ENCODE assay signal across 25 cellular contexts in the genomic region with DNA sequence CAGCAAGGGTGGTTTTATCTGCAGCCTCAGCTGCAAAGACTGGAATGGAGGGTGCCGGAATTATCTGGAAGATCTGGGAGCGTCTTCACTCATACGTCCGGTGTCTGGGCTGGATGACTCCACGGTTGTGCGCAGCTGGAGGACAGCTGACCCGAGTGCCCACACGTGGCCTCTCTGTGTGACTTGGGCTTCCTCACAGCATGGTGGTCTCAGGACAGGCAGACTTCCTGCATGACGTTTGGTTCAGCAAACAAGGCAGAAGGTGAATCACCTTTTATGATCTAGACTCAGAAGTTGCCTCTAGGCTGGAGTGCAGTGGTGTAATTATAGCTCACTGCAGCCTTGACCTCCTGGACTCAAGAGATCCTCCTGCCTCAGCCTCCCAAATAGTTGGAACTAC. TPM values are rescaled to one million over a fixed set of nuclear protein-coding genes. Genes with fewer than 3 reads are reported as not detected.
"Had no signal": no experiment of that assay in that cellular context is flagged by ENCODE, and none has a peak within 500 bp of the region (broad histone marks: within the 10 kb centered on the region; RNA-seq: fewer than 3 reads in every experiment).

No MANE protein-coding gene starts in this region.

- H3K4me3 ChIP-seq: esophagus muscularis mucosa, heart right ventricle, left lung, ovary, skin epidermis, thyroid gland, upper lobe of left lung, vagina had no signal

- H3K27ac ChIP-seq: esophagus muscularis mucosa, foreskin keratinocyte, ovary, skin epidermis, thyroid gland, vagina had no signal

- DNase-seq: activated effector memory CD4-positive, alpha-beta T cell treated with Interleukin-2 at 50 U/mL for 16 hours; heart right ventricle; left lung; nephron progenitor cell; stimulated activated CD4-positive, alpha-beta T cell treated with anti-CD3 and anti-CD28 coated beads, Interleukin-12 subunit alpha, Interleukin-12 subunit beta, amount 100 ng/mL, for 4 hours had no signal

- H3K9me3 ChIP-seq: heart right ventricle, left lung, ovary, thyroid gland, upper lobe of left lung, vagina had no signal

- H3K27me3 ChIP-seq: foreskin keratinocyte, ovary, thyroid gland, upper lobe of left lung, vagina had no signal

- H3K4me1 ChIP-seq: foreskin keratinocyte, thyroid gland, vagina had no signal

- H3K36me3 ChIP-seq: esophagus muscularis mucosa, heart right ventricle, left lung, ovary, thyroid gland, upper lobe of left lung, vagina had no signal

RNA-seq across cellular contexts. Expression of gene CACNG6, which starts 33.2 kb away (rescaled TPM):
- total RNA-seq: activated CD4-positive, alpha-beta T cell treated with anti-CD3 and anti-CD28 coated beads for 36 hours; esophagus muscularis mucosa; foreskin keratinocyte; heart right ventricle; kidney epithelial cell; mammary epithelial cell; mucosa of gallbladder; sciatic nerve; subcutaneous adipose tissue; thyroid gland; vagina had no signal
- polyA plus RNA-seq: adipose tissue, foreskin keratinocyte, heart right ventricle, mammary epithelial cell, ovary had no signal

RNA-seq across cellular contexts. Expression of gene VSTM1, which starts 39.0 kb away (rescaled TPM):
- total RNA-seq: activated CD4-positive, alpha-beta T cell treated with anti-CD3 and anti-CD28 coated beads for 36 hours; bronchial epithelial cell; dermis blood vessel endothelial cell; foreskin keratinocyte; glomerular endothelial cell; kidney epithelial cell; mammary epithelial cell; mucosa of gallbladder; ovary; progenitor cell of endocrine pancreas; renal cortical epithelial cell; subcutaneous adipose tissue; thyroid gland; vagina; WTC11 had no signal
- polyA plus RNA-seq: foreskin keratinocyte, heart right ventricle, mammary epithelial cell, ovary had no signal

RNA-seq across cellular contexts. Expression of gene TARM1, which starts 56.5 kb away (rescaled TPM):
- total RNA-seq: activated CD4-positive, alpha-beta T cell treated with anti-CD3 and anti-CD28 coated beads for 36 hours; bronchial epithelial cell; dermis blood vessel endothelial cell; esophagus muscularis mucosa; foreskin keratinocyte; glomerular endothelial cell; heart right ventricle; kidney epithelial cell; left lung; mammary epithelial cell; mucosa of gallbladder; ovary; progenitor cell of endocrine pancreas; renal cortical epithelial cell; sciatic nerve; subcutaneous adipose tissue; thyroid gland; upper lobe of left lung; vagina; WTC11 had no signal
- polyA plus RNA-seq: adipose tissue, foreskin keratinocyte, heart right ventricle, mammary epithelial cell, ovary had no signal
